In the genomic region with DNA sequence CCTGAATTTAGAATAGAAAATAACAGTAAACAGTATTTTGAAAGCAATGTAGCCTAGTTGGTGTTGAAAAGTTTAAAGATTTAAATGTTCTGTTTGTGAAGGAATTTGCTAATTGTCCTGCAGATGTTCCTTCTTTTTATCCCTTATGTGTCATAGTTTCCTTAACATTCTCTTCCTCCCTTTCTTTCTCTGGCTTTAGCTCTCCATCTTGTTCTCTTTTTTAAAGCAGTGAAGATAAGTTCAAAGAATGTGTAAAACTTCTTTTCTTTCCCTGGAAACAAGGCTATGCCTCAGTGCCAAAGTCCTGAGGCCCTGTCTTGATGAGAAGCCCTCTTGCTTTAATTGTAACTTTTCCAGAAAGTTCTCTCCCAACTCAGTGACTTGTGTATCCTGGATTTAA, we compare ENCODE assay signal across 21 cellular contexts. TPM values are rescaled to one million over a fixed set of nuclear protein-coding genes. Genes with fewer than 3 reads are reported as not detected.
A peak's percentile ranks its signal among the peaks of the same experiment; 100 is the strongest.
DNase-seq lines count a peak whose midpoint lies in the region; ATAC-seq and TF ChIP-seq lines count a peak whose summit lies in the region.
"Had no signal": no experiment of that assay in that cellular context is flagged by ENCODE, and none has a peak within 500 bp of the region (broad histone marks: within the 10 kb centered on the region; RNA-seq: fewer than 3 reads in every experiment).

No MANE protein-coding gene starts in this region.

- no peaks in the 10 kb centered on the region for H3K9me3 ChIP-seq in GM23248 (ENCODE audit: low read depth)
- H3K9me3 ChIP-seq in adipocyte (ENCODE audit: control insufficient read depth, low read length): no peaks in the 10 kb centered on the region
- no peaks in the 10 kb centered on the region for H3K9me3 ChIP-seq in left ventricle myocardium inferior (replicated peaks)
- no peaks in the 10 kb centered on the region for H3K9me3 ChIP-seq in skeletal muscle tissue (ENCODE audit: control insufficient read depth in 3 of 3, low read length in 3 of 3)
- H3K9me3 ChIP-seq: Caco-2, MG63, SJCRH30 had no signal

- in situ Hi-C loops in GM23248 (cut with MboI): loop anchor here (10.0 kb wide), 1 partner anchor 353 kb away; no protein-coding TSS in a partner anchor

- H3K4me3 ChIP-seq in GM23248 (no peak overlapping the region), adipocyte (ENCODE audit: low read length) (no peak overlapping the region), left ventricle myocardium inferior (no peak overlapping the region), skeletal muscle tissue (ENCODE audit: low read length in 3 of 3) (no peak overlapping the region)
- H3K4me3 ChIP-seq: MG63, SJCRH30 had no signal

- H4K20me1 ChIP-seq in GM23248 (ENCODE audit: insufficient read depth): no peaks in the 10 kb centered on the region

- H3K9me2 ChIP-seq in GM23248 (ENCODE audit: insufficient read depth): no peaks in the 10 kb centered on the region

- H3K9ac ChIP-seq in GM23248 (no peak overlapping the region), adipocyte (ENCODE audit: low read length) (peak overlapping the region; percentile 3), skeletal muscle tissue (ENCODE audit: low read depth in 1 of 3, low read length in 3 of 3) (no peak overlapping the region)

- H3K79me2 ChIP-seq in GM23248 (ENCODE audit: insufficient read depth): no peaks in the 10 kb centered on the region

- peak overlapping the region; percentile 69 for H2AFZ ChIP-seq in GM23248

- no peaks in the 10 kb centered on the region for H3K36me3 ChIP-seq in GM23248 (ENCODE audit: low read depth)
- H3K36me3 ChIP-seq in adipocyte (ENCODE audit: control insufficient read depth, insufficient read depth, low read length, severe bottlenecking): no peaks in the 10 kb centered on the region
- H3K36me3 ChIP-seq in left ventricle myocardium inferior: no peaks in the 10 kb centered on the region
- no peaks in the 10 kb centered on the region for H3K36me3 ChIP-seq in skeletal muscle tissue (ENCODE audit: control insufficient read depth in 3 of 3, insufficient read depth in 3 of 3, low read length in 3 of 3)
- H3K36me3 ChIP-seq: MG63, SJCRH30 had no signal

- H3K27ac ChIP-seq in GM23248 (no peak overlapping the region), left ventricle myocardium inferior (replicated peaks) (peak overlapping the region; percentile 37), skeletal muscle tissue (ENCODE audit: low read depth, low read length) (peak overlapping the region; percentile 14)
- H3K27ac ChIP-seq: C4-2B, SJCRH30 had no signal

- H3K27me3 ChIP-seq in GM23248 (replicated peaks; ENCODE audit: insufficient read depth) (no peaks in the 10 kb centered on the region), adipocyte (replicated peaks; ENCODE audit: control insufficient read depth, insufficient read depth, low read length) (no peaks in the 10 kb centered on the region), left ventricle myocardium inferior (ENCODE audit: low read depth) (no peaks in the 10 kb centered on the region), skeletal muscle tissue (ENCODE audit: control insufficient read depth in 3 of 3, insufficient read depth in 3 of 3, low read length in 3 of 3) (no peaks in the 10 kb centered on the region)
- H3K27me3 ChIP-seq: MG63, SJCRH30 had no signal

- H3F3A ChIP-seq in GM23248 (ENCODE audit: insufficient read depth): peaks cover 15% of the 10 kb centered on the region

- ATAC-seq in GM21515 (IDR thresholded peaks at IDR 0.05; ENCODE audit: unreplicated experiment) (no peak), GM18517 (IDR thresholded peaks at IDR 0.05; ENCODE audit: unreplicated experiment) (no peak), HG03342 (IDR thresholded peaks at IDR 0.05; ENCODE audit: unreplicated experiment) (no peak)
- ATAC-seq: CD8-positive, alpha-beta T cell; SK-N-SH treated with all-trans-retinoic acid at 6 μM for 48 hours had no signal

- TF ChIP-seq CTCF in left ventricle myocardium inferior (IDR thresholded peaks at IDR 0.05; ENCODE audit: borderline replicate concordance): no peak

- DNase-seq in GM23248: no peak
- DNase-seq in adipocyte (ENCODE audit: low read depth): no peak
- no peak for DNase-seq in left ventricle myocardium inferior
- DNase-seq: Caco-2; CD8-positive, alpha-beta T cell; KBM-7; MG63; NCI-H1105 treated with DMSO at 0.1 percent for 48 hours; NCI-H146; NCI-H1930; NCI-H2107; NCI-H446; NCI-H524 treated with DMSO at 0.1 percent for 48 hours; NCI-H774; SJCRH30 had no signal

- intact Hi-C loops in left ventricle myocardium inferior (cut with micrococcal nuclease): no loop called here

- peaks cover 39% of the 10 kb centered on the region for H3K4me1 ChIP-seq in GM23248 (ENCODE audit: insufficient read depth)
- H3K4me1 ChIP-seq in adipocyte (ENCODE audit: control insufficient read depth, insufficient read depth, low read length): peaks cover 29% of the 10 kb centered on the region
- peaks cover 13% of the 10 kb centered on the region for H3K4me1 ChIP-seq in left ventricle myocardium inferior
- peaks cover 0 to 4% (median 0%) of the 10 kb centered on the region in 3 donors for H3K4me1 ChIP-seq in skeletal muscle tissue (ENCODE audit: control insufficient read depth in 3 of 3, insufficient read depth in 3 of 3, low read length in 3 of 3)
- H3K4me1 ChIP-seq: Caco-2 had no signal

- peak overlapping the region; percentile 2 for H3K4me2 ChIP-seq in GM23248 (ENCODE audit: unreplicated experiment)

RNA-seq across cellular contexts. Expression of a gene that starts 24.4 kb away (rescaled TPM):
- total RNA-seq in GM23248 (2014; rRNA removed; shearing (Covaris generic)): 29.7 and 36.0 TPM in 2 replicates
- polyA plus RNA-seq in GM23248 (2016; fragmentation: Nextera tagmentation; extraction: Ambion mirVana): 8.1 and 10.7 TPM in 2 replicates
- total RNA-seq in left ventricle myocardium inferior: 11.0 TPM
- total RNA-seq in skeletal muscle tissue: 113 TPM
